In genomic region chr2:56952871-56953270, GRCh38 we compare ENCODE assay signal across 31 cellular contexts.
DNase-seq lines count a peak whose midpoint lies in the region; FAIRE-seq and TF ChIP-seq lines count a peak whose summit lies in the region.
"Had no signal": no experiment of that assay in that cellular context is flagged by ENCODE, and none has a peak within 500 bp of the region (broad histone marks: within the 10 kb centered on the region; RNA-seq: fewer than 3 reads in every experiment).

No MANE protein-coding gene starts in this region.

- 92 to 93% methylated on average over 2 of the region's 2 CpGs for WGBS in lower leg skin, 2 donors

- no peak overlapping the region for H3K9ac ChIP-seq in adipocyte (ENCODE audit: low read length)
- H3K9ac ChIP-seq: BLaER1; BLaER1 treated with 17β-estradiol and CSF1 and Interleukin-3, amounts not matched to agents 10 nM and 100 nM had no signal

- no peaks in the 10 kb centered on the region for H3K4me1 ChIP-seq in adipocyte (ENCODE audit: control insufficient read depth, insufficient read depth, low read length)
- H3K4me1 ChIP-seq: A549; BE2C; BLaER1; BLaER1 treated with 17β-estradiol and CSF1 and Interleukin-3, amounts not matched to agents 10 nM and 100 nM; Caco-2 had no signal

- DNase-seq in HTR-8/SVneo (ENCODE audit: insufficient read length, low spot score) (no peak), adipocyte (ENCODE audit: low read depth) (peak; percentile 62), dedifferentiated amniotic fluid mesenchymal stem cell (ENCODE audit: extremely low spot score) (peak; percentile 89), lower leg skin (ENCODE audit: low spot score in 2 of 2) (no peak), DMS 273 (lab: John Stamatoyannopoulos, UW; ENCODE audit: unreplicated experiment) (no peak), NOMO-1 (lab: John Stamatoyannopoulos, UW; ENCODE audit: unreplicated experiment in 2 of 2) (no peak)
- DNase-seq: 8988T; ACHN; AML-193; BE2C; C1 segment of cervical spinal cord; Caco-2; Calu3; CD4-positive, alpha-beta memory T cell; CD4-positive, alpha-beta T cell; CD4-positive, CD25-positive, alpha-beta regulatory T cell; CD8-positive, alpha-beta memory T cell; CD8-positive, alpha-beta T cell; COR-L47; DMS 273 treated with DMSO at 0.1 percent for 48 hours; DMS153; DMS53; DMS79; DMS79 treated with DMSO at 0.1 percent for 48 hours; DND-41; EL had no signal

- H3K9me3 ChIP-seq in adipocyte (ENCODE audit: control insufficient read depth, low read length), result peaks cover 12% of the 10 kb centered on the region
- H3K9me3 ChIP-seq: BE2C, Caco-2 had no signal

- intact Hi-C loops in lower leg skin (cut with DNase I; ENCODE audit: low total_unique reads), result no loop called here

- H3K36me3 ChIP-seq in adipocyte (ENCODE audit: control insufficient read depth, insufficient read depth, low read length, severe bottlenecking), result no peaks in the 10 kb centered on the region
- H3K36me3 ChIP-seq: BE2C; BLaER1; BLaER1 treated with 17β-estradiol and CSF1 and Interleukin-3, amounts not matched to agents 10 nM and 100 nM had no signal

- H3K4me3 ChIP-seq in adipocyte (ENCODE audit: low read length), result no peak overlapping the region
- no peak overlapping the region for H3K4me3 ChIP-seq in lower leg skin (ENCODE audit: low read depth, poor library complexity, severe bottlenecking)
- H3K4me3 ChIP-seq: A549; BLaER1; BLaER1 treated with 17β-estradiol and CSF1 and Interleukin-3, amounts not matched to agents 10 nM and 100 nM had no signal

- no peak for TF ChIP-seq CTCF in lower leg skin (IDR thresholded peaks at IDR 0.05)

- FAIRE-seq in HTR-8/SVneo (lab: Jason Lieb, UNC), result peak; percentile 16
- FAIRE-seq: A204.1, D721Med had no signal

- TF ChIP-seq POLR2A in lower leg skin (IDR thresholded peaks at IDR 0.05), result no peak

- no peaks in the 10 kb centered on the region for H3K27me3 ChIP-seq in adipocyte (replicated peaks; ENCODE audit: control insufficient read depth, insufficient read depth, low read length)
- H3K27me3 ChIP-seq: BE2C; BLaER1; BLaER1 treated with 17β-estradiol and CSF1 and Interleukin-3, amounts not matched to agents 10 nM and 100 nM had no signal

Comparison
In these comparisons a context has a peak if more than half of its experiments do, and no peak if none do; other contexts are left out.
1. DNase-seq: peak in adipocyte (single experiment) and dedifferentiated amniotic fluid mesenchymal stem cell (single experiment); none in HTR-8/SVneo (single experiment), lower leg skin (0 of 2), DMS 273 (single experiment) and NOMO-1 (0 of 2).